Comparison of ENCODE assay signal across 7 cellular contexts in genomic region chr2:223083402-223084070, GRCh38. TPM values are rescaled to one million over a fixed set of nuclear protein-coding genes. Genes with fewer than 3 reads are reported as not detected.
"Had no signal": no experiment of that assay in that cellular context is flagged by ENCODE, and none has a peak within 500 bp of the region (broad histone marks: within the 10 kb centered on the region; RNA-seq: fewer than 3 reads in every experiment).

No MANE protein-coding gene starts in this region.

- DNase-seq: H9, KBM-7 had no signal

- ATAC-seq: GM23338 had no signal

- H3K9me3 Mint-ChIP-seq: GM23338, H9 had no signal

- FAIRE-seq: H1, H54 had no signal

- H3K27ac ChIP-seq: HL-60 had no signal

- H3K4me3 ChIP-seq: GM23338 had no signal

- H3K4me2 ChIP-seq: GM23338 had no signal

- H3K27ac Mint-ChIP-seq: GM23338, H9 had no signal

- H3K4me3 Mint-ChIP-seq: GM23338, H9 had no signal

- H2AFZ ChIP-seq: GM23338 had no signal

RNA-seq across cellular contexts. Expression of gene KCNE4, which starts 31.5 kb away (rescaled TPM):
- total RNA-seq: GM23338, HT1080 had no signal
- polyA plus RNA-seq: GM23338 had no signal
